Comparison of ENCODE assay signal across 8 cellular contexts in genomic region chr22:41444360-41445170, GRCh38.
DNase-seq lines count a peak whose midpoint lies in the region; ATAC-seq lines count a peak whose summit lies in the region.

No MANE protein-coding gene starts in this region.

- peaks cover 16% of the 10 kb centered on the region for H3K36me3 ChIP-seq in HUES6 (ENCODE audit: control insufficient read depth, insufficient read depth, low read length)

- DNase-seq in COR-L47 (lab: John Stamatoyannopoulos, UW): peak; percentile 94
- peak; percentile 98 for DNase-seq in OCI-M1 (lab: John Stamatoyannopoulos, UW)
- peak; percentile 70 for DNase-seq in activated T-cell treated with anti-CD3 and anti-CD28 coated beads for 4 hours
- peak; percentile 85 for DNase-seq in epidermal melanocyte (ENCODE audit: insufficient read length, low spot score)
- peak; percentile 90 for DNase-seq in midbrain (lab: John Stamatoyannopoulos, UW)
- DNase-seq in stimulated activated CD8-positive, alpha-beta memory T cell treated with anti-CD3 and anti-CD28 coated beads, Interleukin-15, amount 100 ng/mL, for 4 hours (ENCODE audit: low read depth in 2 of 2): peak; percentile 73 to 75

- no peaks in the 10 kb centered on the region for H3K27me3 ChIP-seq in HUES6 (ENCODE audit: control insufficient read depth, insufficient read depth, low read length)

- H3K4me3 ChIP-seq in HUES6 (ENCODE audit: low read depth, low read length): peak overlapping the region; percentile 72

- peak overlapping the region; percentile 98 for H3K9ac ChIP-seq in HUES6 (ENCODE audit: low read length)

- peak; percentile 46 for ATAC-seq in GM21390 (IDR thresholded peaks at IDR 0.05; ENCODE audit: unreplicated experiment)

- peak overlapping the region; percentile 86; the same call in 1 of the 2 replicates for H3K27ac ChIP-seq in HUES6 (ENCODE audit: low read depth, low read length)

- H3K4me1 ChIP-seq in HUES6 (ENCODE audit: control insufficient read depth, insufficient read depth, low read length): peaks cover 5% of the 10 kb centered on the region; the same call in 1 of the 2 replicates

- H3K9me3 ChIP-seq in HUES6 (ENCODE audit: control insufficient read depth, insufficient read depth, low read depth, low read length): no peaks in the 10 kb centered on the region

Comparison
In these comparisons a context has a peak if more than half of its experiments do, and no peak if none do; other contexts are left out.
1. Peak in every context shown above with its lines: DNase-seq, ATAC-seq, H3K4me3 ChIP-seq and H3K27ac ChIP-seq.